Comparison of ENCODE assay signal across 1 cellular context in the genomic region with DNA sequence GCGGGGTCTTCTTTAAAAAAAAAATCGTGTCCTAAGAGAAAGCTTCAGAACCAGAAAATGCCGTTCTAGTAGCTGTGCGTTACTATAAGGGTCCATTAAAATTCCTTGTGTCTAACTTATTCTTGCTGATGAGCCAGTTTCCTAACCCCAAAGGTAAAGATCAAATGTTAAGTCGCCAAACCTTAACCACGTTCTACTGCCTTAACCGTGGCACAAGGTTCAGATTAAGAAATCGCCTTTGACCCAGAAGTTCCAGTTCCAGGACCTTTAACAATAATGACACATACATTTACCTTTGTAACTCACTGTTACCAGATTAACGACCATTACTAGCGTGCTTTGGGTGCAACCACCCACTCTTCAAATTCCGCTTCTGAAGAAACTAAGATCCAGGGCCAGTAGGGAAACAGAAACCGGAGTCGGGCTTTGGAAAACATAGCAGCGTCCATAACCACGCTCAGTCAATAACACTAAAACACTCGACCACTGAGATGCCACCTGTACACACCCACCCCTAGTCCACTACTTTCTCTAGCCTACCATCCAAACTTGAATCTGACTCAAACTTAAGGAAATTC.
TF ChIP-seq lines count a peak whose summit lies in the region.

No MANE protein-coding gene starts in this region.

TF ChIP-seq in K562, 482 proteins besides CTCF, POLR2A, EP300 and RAD21 (continued from another document):
- TF ChIP-seq, protein P1, sequence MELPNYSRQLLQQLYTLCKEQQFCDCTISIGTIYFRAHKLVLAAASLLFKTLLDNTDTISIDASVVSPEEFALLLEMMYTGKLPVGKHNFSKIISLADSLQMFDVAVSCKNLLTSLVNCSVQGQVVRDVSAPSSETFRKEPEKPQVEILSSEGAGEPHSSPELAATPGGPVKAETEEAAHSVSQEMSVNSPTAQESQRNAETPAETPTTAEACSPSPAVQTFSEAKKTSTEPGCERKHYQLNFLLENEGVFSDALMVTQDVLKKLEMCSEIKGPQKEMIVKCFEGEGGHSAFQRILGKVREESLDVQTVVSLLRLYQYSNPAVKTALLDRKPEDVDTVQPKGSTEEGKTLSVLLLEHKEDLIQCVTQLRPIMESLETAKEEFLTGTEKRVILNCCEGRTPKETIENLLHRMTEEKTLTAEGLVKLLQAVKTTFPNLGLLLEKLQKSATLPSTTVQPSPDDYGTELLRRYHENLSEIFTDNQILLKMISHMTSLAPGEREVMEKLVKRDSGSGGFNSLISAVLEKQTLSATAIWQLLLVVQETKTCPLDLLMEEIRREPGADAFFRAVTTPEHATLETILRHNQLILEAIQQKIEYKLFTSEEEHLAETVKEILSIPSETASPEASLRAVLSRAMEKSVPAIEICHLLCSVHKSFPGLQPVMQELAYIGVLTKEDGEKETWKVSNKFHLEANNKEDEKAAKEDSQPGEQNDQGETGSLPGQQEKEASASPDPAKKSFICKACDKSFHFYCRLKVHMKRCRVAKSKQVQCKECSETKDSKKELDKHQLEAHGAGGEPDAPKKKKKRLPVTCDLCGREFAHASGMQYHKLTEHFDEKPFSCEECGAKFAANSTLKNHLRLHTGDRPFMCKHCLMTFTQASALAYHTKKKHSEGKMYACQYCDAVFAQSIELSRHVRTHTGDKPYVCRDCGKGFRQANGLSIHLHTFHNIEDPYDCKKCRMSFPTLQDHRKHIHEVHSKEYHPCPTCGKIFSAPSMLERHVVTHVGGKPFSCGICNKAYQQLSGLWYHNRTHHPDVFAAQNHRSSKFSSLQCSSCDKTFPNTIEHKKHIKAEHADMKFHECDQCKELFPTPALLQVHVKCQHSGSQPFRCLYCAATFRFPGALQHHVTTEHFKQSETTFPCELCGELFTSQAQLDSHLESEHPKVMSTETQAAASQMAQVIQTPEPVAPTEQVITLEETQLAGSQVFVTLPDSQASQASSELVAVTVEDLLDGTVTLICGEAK (IDR thresholded peaks at IDR 0.05), result no peak
- TF ChIP-seq, protein P1 (CRISPR knock-in tag; IDR thresholded peaks at IDR 0.05), result no peak
- TF ChIP-seq ZFP36 (IDR thresholded peaks at IDR 0.05; ENCODE audit: low read depth, low read length, partially characterized antibody), result no peak
- TF ChIP-seq FOXM1 (IDR thresholded peaks at IDR 0.05; ENCODE audit: low read depth), result no peak
- TF ChIP-seq FOXM1 (CRISPR knock-in tag; IDR thresholded peaks at IDR 0.05; ENCODE audit: low read depth), result no peak
- TF ChIP-seq, protein P2, sequence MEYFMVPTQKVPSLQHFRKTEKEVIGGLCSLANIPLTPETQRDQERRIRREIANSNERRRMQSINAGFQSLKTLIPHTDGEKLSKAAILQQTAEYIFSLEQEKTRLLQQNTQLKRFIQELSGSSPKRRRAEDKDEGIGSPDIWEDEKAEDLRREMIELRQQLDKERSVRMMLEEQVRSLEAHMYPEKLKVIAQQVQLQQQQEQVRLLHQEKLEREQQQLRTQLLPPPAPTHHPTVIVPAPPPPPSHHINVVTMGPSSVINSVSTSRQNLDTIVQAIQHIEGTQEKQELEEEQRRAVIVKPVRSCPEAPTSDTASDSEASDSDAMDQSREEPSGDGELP (CRISPR knock-in tag; IDR thresholded peaks at IDR 0.05; ENCODE audit: borderline replicate concordance), result no peak
- no peak for TF ChIP-seq GATAD2A (IDR thresholded peaks at IDR 0.05)
- no peak for TF ChIP-seq KAT8 (IDR thresholded peaks at IDR 0.05; ENCODE audit: low read depth)
- TF ChIP-seq, protein P3, sequence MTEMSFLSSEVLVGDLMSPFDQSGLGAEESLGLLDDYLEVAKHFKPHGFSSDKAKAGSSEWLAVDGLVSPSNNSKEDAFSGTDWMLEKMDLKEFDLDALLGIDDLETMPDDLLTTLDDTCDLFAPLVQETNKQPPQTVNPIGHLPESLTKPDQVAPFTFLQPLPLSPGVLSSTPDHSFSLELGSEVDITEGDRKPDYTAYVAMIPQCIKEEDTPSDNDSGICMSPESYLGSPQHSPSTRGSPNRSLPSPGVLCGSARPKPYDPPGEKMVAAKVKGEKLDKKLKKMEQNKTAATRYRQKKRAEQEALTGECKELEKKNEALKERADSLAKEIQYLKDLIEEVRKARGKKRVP (CRISPR knock-in tag; IDR thresholded peaks at IDR 0.05), result no peak
- TF ChIP-seq HNRNPLL (IDR thresholded peaks at IDR 0.05; ENCODE audit: low read depth, low read length, poor library complexity, severe bottlenecking), result no peak
- TF ChIP-seq SMARCE1 (IDR thresholded peaks at IDR 0.05), result 0 out of 2 replicates have a peak, but pooled peaks have one; percentile 42
- TF ChIP-seq EZH2 (IDR thresholded peaks at IDR 0.05; ENCODE audit: borderline replicate concordance, low read depth, low read length), result no peak
- TF ChIP-seq ZNF717 (CRISPR knock-in tag; IDR thresholded peaks at IDR 0.05), result no peak
- no peak for TF ChIP-seq TCF3 (CRISPR knock-in tag; IDR thresholded peaks at IDR 0.05)
